8 cellular contexts compared by ENCODE assay signal in genomic region chr13:51286135-51287002, GRCh38. TPM values are rescaled to one million over a fixed set of nuclear protein-coding genes. Genes with fewer than 3 reads are reported as not detected.
DNase-seq lines count a peak whose midpoint lies in the region; ATAC-seq and TF ChIP-seq lines count a peak whose summit lies in the region.

No MANE protein-coding gene starts in this region.

- no peak overlapping the region for H3K4ac ChIP-seq in neuronal stem cell (ENCODE audit: low read length)

- H3K4me1 ChIP-seq in Peyer's patch (no peaks in the 10 kb centered on the region), neuronal stem cell (ENCODE audit: control insufficient read depth in 2 of 2, insufficient read depth in 1 of 2, low read depth in 1 of 2, low read length in 2 of 2) (peaks cover 0 to 3% of the 10 kb centered on the region in 2 donors)

- H2BK120ac ChIP-seq in neuronal stem cell (ENCODE audit: low read depth, low read length) = no peak overlapping the region

- no peak overlapping the region for H3K27ac ChIP-seq in Peyer's patch
- no peak overlapping the region for H3K27ac ChIP-seq in neuronal stem cell (replicated peaks; ENCODE audit: low read length)

- TF ChIP-seq POLR2A in Peyer's patch (IDR thresholded peaks at IDR 0.05) = no peak

- no peak overlapping the region for H2AK5ac ChIP-seq in neuronal stem cell (ENCODE audit: low read depth, low read length)

- DNase-seq in AG04449 (ENCODE audit: low read depth, low spot score) (no peak), KBM-7 (peak; percentile 82), Peyer's patch (peak; percentile 54 to 90 (median 80)), fibroblast of the aortic adventitia (ENCODE audit: low read depth) (peak; percentile 79), neuronal stem cell (ENCODE audit: low spot score) (peak; percentile 75), stromal cell of bone marrow (ENCODE audit: low read depth) (peak; percentile 56)
- peak; percentile 12 to 53 for DNase-seq in activated T-helper 1 cell treated with anti-CD3 and anti-CD28 coated beads, Interleukin-2, amount 50 U/mL, for 16 hours (ENCODE audit: low read depth in 1 of 2, low spot score in 1 of 2)

- H2BK15ac ChIP-seq in neuronal stem cell (ENCODE audit: low read length) = no peak overlapping the region

- POLR2A ChIA-PET in AG04449 (lab: Yijun Ruan, JAX) = interaction anchor here (0.7 kb wide), 1 partner anchor 10 kb away, joined by 3 read pairs; no protein-coding TSS in a partner anchor

- H3K9me3 ChIP-seq in Peyer's patch (no peaks in the 10 kb centered on the region), neuronal stem cell (replicated peaks in 1 of 2; ENCODE audit: control insufficient read depth in 2 of 2, insufficient read depth in 1 of 2, low read depth in 1 of 2, low read length in 2 of 2) (no peaks in the 10 kb centered on the region)

- H2BK12ac ChIP-seq in neuronal stem cell (ENCODE audit: low read length) = no peak overlapping the region

- peak; percentile 72 for ATAC-seq in GM18907 (IDR thresholded peaks at IDR 0.05; ENCODE audit: unreplicated experiment)

- H3K4me2 ChIP-seq in neuronal stem cell (ENCODE audit: insufficient read depth, low read length, poor library complexity, severe bottlenecking) = no peak overlapping the region

- no peak overlapping the region for H3K18ac ChIP-seq in neuronal stem cell (ENCODE audit: low read length)

- no peaks in the 10 kb centered on the region for H3K79me1 ChIP-seq in neuronal stem cell (ENCODE audit: low read depth, low read length)

- no peak overlapping the region for H4K91ac ChIP-seq in neuronal stem cell (ENCODE audit: low read depth, low read length, poor library complexity)

- in situ Hi-C loops in KBM-7 (cut with MboI; ENCODE audit: low pct_unique_long_range_greater_than_20kb, low sequenced_read_pairs) = no loop called here

- no peak overlapping the region for H4K8ac ChIP-seq in neuronal stem cell (ENCODE audit: low read depth, low read length)

- no peak overlapping the region for H2BK5ac ChIP-seq in neuronal stem cell (ENCODE audit: low read length)

- H3K27me3 ChIP-seq in Peyer's patch (no peaks in the 10 kb centered on the region), neuronal stem cell (ENCODE audit: control insufficient read depth in 3 of 3, insufficient read depth in 3 of 3, low read depth in 1 of 3, low read length in 3 of 3) (peaks cover 0 to 6% (median 0%) of the 10 kb centered on the region in 3 experiments)

- no CpG with 5 or more reads among the region's 13 CpGs for WGBS in neuronal stem cell (ENCODE audit: extremely low coverage in 2 of 2, insufficient read length in 2 of 2, insufficient replicate concordance in 1 of 2), 2 donors

- H3K36me3 ChIP-seq in Peyer's patch (no peaks in the 10 kb centered on the region), neuronal stem cell (replicated peaks in 1 of 2; ENCODE audit: control insufficient read depth in 2 of 2, insufficient read depth in 2 of 2, low read length in 2 of 2) (peaks cover 0 to 3% of the 10 kb centered on the region in 2 donors)

- no peak overlapping the region for H3K4me3 ChIP-seq in AG04449 (ENCODE audit: low read depth, low read length)
- H3K4me3 ChIP-seq in Peyer's patch = no peak overlapping the region
- H3K4me3 ChIP-seq in fibroblast of the aortic adventitia (ENCODE audit: low read depth, low read length) = no peak overlapping the region
- H3K4me3 ChIP-seq in neuronal stem cell (ENCODE audit: low read length in 2 of 2) = no peak overlapping the region

- no peak overlapping the region for H3K14ac ChIP-seq in neuronal stem cell (ENCODE audit: low read length)

- TF ChIP-seq CTCF in AG04449 (IDR thresholded peaks at IDR 0.05; ENCODE audit: insufficient read depth, low read length, missing control alignments) (peak; percentile 95), Peyer's patch (IDR thresholded peaks at IDR 0.05) (peak; percentile 41 to 85 (median 76)), fibroblast of the aortic adventitia (IDR thresholded peaks at IDR 0.05; ENCODE audit: insufficient read depth, low read length) (peak; percentile 95)

- H2AFZ ChIP-seq in neuronal stem cell (ENCODE audit: low read length) = peak overlapping the region; percentile 39

- no peak overlapping the region for H3K9ac ChIP-seq in neuronal stem cell (ENCODE audit: low read depth, low read length, poor library complexity)

- CTCF ChIA-PET in AG04449 (lab: Yijun Ruan, JAX) = interaction anchor here (0.6 to 7.4 kb wide), 62 partner anchors 8 to 583 kb away, joined by 3 to 173 read pairs (median 5); no protein-coding TSS in a partner anchor

- no peak overlapping the region for H3K23ac ChIP-seq in neuronal stem cell (ENCODE audit: low read depth, low read length, poor library complexity)

RNA-seq across cellular contexts. Expression of gene SERPINE3, which starts 53.1 kb away (rescaled TPM):
- total RNA-seq in Peyer's patch = not detected
- total RNA-seq in fibroblast of the aortic adventitia (ENCODE audit: low replicate concordance) = not detected in 2 replicates
- 0.22 TPM for polyA plus RNA-seq in neuronal stem cell (2013, experiment 1 of 2)
- 0.12 TPM for polyA plus RNA-seq in neuronal stem cell (2013, experiment 2 of 2)
